1 cellular context compared by ENCODE assay signal in the genomic region with DNA sequence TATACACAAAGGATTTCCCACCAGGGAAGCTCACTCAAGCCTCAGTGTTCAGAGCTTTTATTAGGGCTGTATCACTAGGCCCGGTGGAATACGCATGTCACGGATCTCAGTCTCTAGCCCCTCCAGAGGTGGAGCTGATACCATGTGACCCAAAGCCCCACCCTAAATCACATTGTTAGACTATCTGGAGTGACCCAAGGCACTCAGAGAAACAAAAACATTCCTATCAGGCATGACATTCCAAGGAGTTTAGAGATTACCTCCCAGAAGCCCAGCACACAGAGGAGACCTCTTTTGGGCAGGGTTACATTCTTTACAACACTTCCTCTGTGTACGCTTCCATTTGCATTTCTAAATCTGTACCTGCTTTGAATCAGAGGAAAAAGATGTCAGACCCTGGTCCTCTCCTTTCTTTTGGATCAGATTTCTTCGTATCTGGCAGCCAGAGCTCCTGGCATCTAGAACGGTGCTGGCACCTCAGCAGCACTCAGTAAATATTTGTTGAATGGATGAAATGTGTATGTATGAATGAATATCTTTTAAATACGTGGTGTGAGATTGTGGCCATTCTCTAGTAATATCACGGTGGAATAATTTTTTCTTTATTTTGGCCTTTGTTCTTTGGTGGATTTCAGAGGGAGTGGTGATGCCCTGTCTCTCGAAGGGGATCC.
TF ChIP-seq lines count a peak whose summit lies in the region.

No MANE protein-coding gene starts in this region.

TF ChIP-seq in IMR-90, 13 proteins besides CTCF, POLR2A, EP300 and RAD21 (continued from another document):
- TF ChIP-seq, protein P1, sequence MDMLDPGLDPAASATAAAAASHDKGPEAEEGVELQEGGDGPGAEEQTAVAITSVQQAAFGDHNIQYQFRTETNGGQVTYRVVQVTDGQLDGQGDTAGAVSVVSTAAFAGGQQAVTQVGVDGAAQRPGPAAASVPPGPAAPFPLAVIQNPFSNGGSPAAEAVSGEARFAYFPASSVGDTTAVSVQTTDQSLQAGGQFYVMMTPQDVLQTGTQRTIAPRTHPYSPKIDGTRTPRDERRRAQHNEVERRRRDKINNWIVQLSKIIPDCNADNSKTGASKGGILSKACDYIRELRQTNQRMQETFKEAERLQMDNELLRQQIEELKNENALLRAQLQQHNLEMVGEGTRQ (IDR thresholded peaks at IDR 0.05; ENCODE audit: low read depth, low read length), result no peak
- no peak for TF ChIP-seq NFE2L2 (IDR thresholded peaks at IDR 0.05; ENCODE audit: low read depth, low read length)
- no peak for TF ChIP-seq MAZ (IDR thresholded peaks at IDR 0.05; ENCODE audit: borderline replicate concordance, low read depth, low read length)
- TF ChIP-seq, protein P2, sequence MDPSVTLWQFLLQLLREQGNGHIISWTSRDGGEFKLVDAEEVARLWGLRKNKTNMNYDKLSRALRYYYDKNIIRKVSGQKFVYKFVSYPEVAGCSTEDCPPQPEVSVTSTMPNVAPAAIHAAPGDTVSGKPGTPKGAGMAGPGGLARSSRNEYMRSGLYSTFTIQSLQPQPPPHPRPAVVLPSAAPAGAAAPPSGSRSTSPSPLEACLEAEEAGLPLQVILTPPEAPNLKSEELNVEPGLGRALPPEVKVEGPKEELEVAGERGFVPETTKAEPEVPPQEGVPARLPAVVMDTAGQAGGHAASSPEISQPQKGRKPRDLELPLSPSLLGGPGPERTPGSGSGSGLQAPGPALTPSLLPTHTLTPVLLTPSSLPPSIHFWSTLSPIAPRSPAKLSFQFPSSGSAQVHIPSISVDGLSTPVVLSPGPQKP (IDR thresholded peaks at IDR 0.05; ENCODE audit: borderline replicate concordance, low read depth, low read length), result no peak
